ENCODE assay signal across 15 cellular contexts in genomic region chr10:94193466-94193924, GRCh38.
A peak's percentile ranks its signal among the peaks of the same experiment; 100 is the strongest.
DNase-seq lines count a peak whose midpoint lies in the region; ATAC-seq and TF ChIP-seq lines count a peak whose summit lies in the region.
"Had no signal": no experiment of that assay in that cellular context is flagged by ENCODE, and none has a peak within 500 bp of the region (broad histone marks: within the 10 kb centered on the region; RNA-seq: fewer than 3 reads in every experiment).

No MANE protein-coding gene starts in this region.

- no peak for TF ChIP-seq POLR2A in esophagus squamous epithelium (IDR thresholded peaks at IDR 0.05)

- POLR2A ChIA-PET in HEK293T (lab: Yijun Ruan, JAX): no interaction called here

- H3K27ac Mint-ChIP-seq in activated T-cell treated with anti-CD3 and anti-CD28 coated beads, Interleukin-2, amount 50 U/mL, for 72 hours: no peak overlapping the region
- H3K27ac Mint-ChIP-seq: IgD-negative memory B cell had no signal

- H3K4me1 ChIP-seq in mesodermal cell (ENCODE audit: control insufficient read depth, insufficient read depth, low read length, poor library complexity, severe bottlenecking) (peaks cover 11% of the 10 kb centered on the region), esophagus squamous epithelium (peaks cover 0 to 18% (median 0%) of the 10 kb centered on the region in 3 donors)
- H3K4me1 ChIP-seq: SJCRH30, upper lobe of left lung had no signal

- no peaks in the 10 kb centered on the region for H3K36me3 Mint-ChIP-seq in activated T-cell treated with anti-CD3 and anti-CD28 coated beads, Interleukin-2, amount 50 U/mL, for 72 hours (ENCODE audit: insufficient read depth in 2 of 2)
- H3K36me3 Mint-ChIP-seq: IgD-negative memory B cell had no signal

- WGBS in mesodermal cell (ENCODE audit: insufficient coverage in 2 of 2), 2 experiments: 19 to 30% methylated on average over 2 of the region's 4 CpGs
- WGBS in esophagus squamous epithelium, 2 donors: 31 to 44% methylated on average over 4 of the region's 4 CpGs

- H3K27me3 ChIP-seq in esophagus squamous epithelium: no peaks in the 10 kb centered on the region
- H3K27me3 ChIP-seq: SJCRH30, upper lobe of left lung had no signal

- peaks cover 7% of the 10 kb centered on the region for H3K27me3 Mint-ChIP-seq in activated T-cell treated with anti-CD3 and anti-CD28 coated beads, Interleukin-2, amount 50 U/mL, for 72 hours (ENCODE audit: low read depth)

- ATAC-seq in activated T-cell treated with anti-CD3 and anti-CD28 coated beads, Interleukin-2, amount 50 U/mL, for 72 hours (replicated peaks in 1 of 2): no peak
- no peak for ATAC-seq in GM18519 (IDR thresholded peaks at IDR 0.05; ENCODE audit: low FRiP score, unreplicated experiment)

- no peak for TF ChIP-seq CTCF in esophagus squamous epithelium (IDR thresholded peaks at IDR 0.05)

- H3K4me3 ChIP-seq in mesodermal cell (ENCODE audit: extremely low read depth, insufficient read depth, low read length, poor library complexity, severe bottlenecking) (no peak overlapping the region), esophagus squamous epithelium (no peak overlapping the region)
- H3K4me3 ChIP-seq: SJCRH30, upper lobe of left lung had no signal

- H3K27ac ChIP-seq in mesodermal cell (ENCODE audit: low read depth, low read length, severe bottlenecking) (peak overlapping the region; percentile 36), esophagus squamous epithelium (peak overlapping the region in 1 of 4 donors; percentile 49)
- H3K27ac ChIP-seq: epithelial cell of prostate, SJCRH30, upper lobe of left lung, WERI-Rb-1 had no signal

- H3K4me1 Mint-ChIP-seq in activated T-cell treated with anti-CD3 and anti-CD28 coated beads, Interleukin-2, amount 50 U/mL, for 72 hours (ENCODE audit: low read depth): no peaks in the 10 kb centered on the region
- H3K4me1 Mint-ChIP-seq: IgD-negative memory B cell had no signal

- intact Hi-C loops in esophagus squamous epithelium (cut with DNase I): no loop called here

- no peak overlapping the region for H3K4me3 Mint-ChIP-seq in activated T-cell treated with anti-CD3 and anti-CD28 coated beads, Interleukin-2, amount 50 U/mL, for 72 hours
- H3K4me3 Mint-ChIP-seq: IgD-negative memory B cell had no signal

- H3K9me3 ChIP-seq in mesodermal cell (ENCODE audit: control insufficient read depth, low read length): no peaks in the 10 kb centered on the region
- no peaks in the 10 kb centered on the region for H3K9me3 ChIP-seq in esophagus squamous epithelium
- H3K9me3 ChIP-seq: SJCRH30, upper lobe of left lung had no signal

- H3K36me3 ChIP-seq in mesodermal cell (ENCODE audit: control insufficient read depth, insufficient read depth, low read length): no peaks in the 10 kb centered on the region
- H3K36me3 ChIP-seq in esophagus squamous epithelium: no peaks in the 10 kb centered on the region
- H3K36me3 ChIP-seq: SJCRH30, upper lobe of left lung, WERI-Rb-1 had no signal

- CTCF ChIA-PET in HEK293T (lab: Yijun Ruan, JAX): no interaction called here

- no peaks in the 10 kb centered on the region for H3K9me3 Mint-ChIP-seq in activated T-cell treated with anti-CD3 and anti-CD28 coated beads, Interleukin-2, amount 50 U/mL, for 72 hours

- DNase-seq in A172 (ENCODE audit: low spot score) (peak; percentile 40), HEK293T (ENCODE audit: extremely low spot score) (peak; percentile 53), dedifferentiated amniotic fluid mesenchymal stem cell (ENCODE audit: extremely low spot score) (peak; percentile 47), esophagus squamous epithelium (lab: John Stamatoyannopoulos, UW) (no peak)
- DNase-seq in activated T-cell treated with anti-CD3 and anti-CD28 coated beads, Interleukin-2, amount 50 U/mL, for 72 hours: no peak
- DNase-seq in activated CD4-positive, alpha-beta T cell treated with anti-CD3 and anti-CD28 coated beads for 48 hours: no peak
- DNase-seq: DND-41, NCI-H187, upper lobe of left lung, WERI-Rb-1 had no signal

TF ChIP-seq in HEK293T, 16 proteins besides CTCF, POLR2A, EP300 and RAD21:
- no peak for TF ChIP-seq ARNT (IDR thresholded peaks at IDR 0.05)
- TF ChIP-seq SUZ12 (IDR thresholded peaks at IDR 0.05): no peak
- no peak for TF ChIP-seq PKNOX1 (IDR thresholded peaks at IDR 0.05)
- TF ChIP-seq L3MBTL2 (conservative IDR thresholded peaks at IDR 0.05): no peak
- TF ChIP-seq NFRKB (IDR thresholded peaks at IDR 0.05): no peak
- TF ChIP-seq SP1 (IDR thresholded peaks at IDR 0.05): no peak
- no peak for TF ChIP-seq HDGF (IDR thresholded peaks at IDR 0.05; ENCODE audit: borderline replicate concordance)
- TF ChIP-seq FOXM1 (IDR thresholded peaks at IDR 0.05; ENCODE audit: borderline replicate concordance): no peak
- no peak for TF ChIP-seq FOXA1 (IDR thresholded peaks at IDR 0.05)
- TF ChIP-seq LEF1 (IDR thresholded peaks at IDR 0.05; ENCODE audit: borderline replicate concordance): no peak
- no peak for TF ChIP-seq CTBP1 (IDR thresholded peaks at IDR 0.05; ENCODE audit: borderline replicate concordance)
- TF ChIP-seq ELF4 (IDR thresholded peaks at IDR 0.05): no peak
- no peak for TF ChIP-seq TARDBP (IDR thresholded peaks at IDR 0.05)
- no peak for TF ChIP-seq FOXK2 (IDR thresholded peaks at IDR 0.05)
- no peak for TF ChIP-seq BHLHE40 (IDR thresholded peaks at IDR 0.05; ENCODE audit: borderline replicate concordance)
- TF ChIP-seq ZNF384 (IDR thresholded peaks at IDR 0.05): no peak

Comparison
In these comparisons a context has a peak if more than half of its experiments do, and no peak if none do; other contexts are left out.
1. DNase-seq: peak in A172 (single experiment), HEK293T (single experiment) and dedifferentiated amniotic fluid mesenchymal stem cell (single experiment); none in activated T-cell treated with anti-CD3 and anti-CD28 coated beads, Interleukin-2, amount 50 U/mL, for 72 hours (0 of 2), activated CD4-positive, alpha-beta T cell treated with anti-CD3 and anti-CD28 coated beads for 48 hours (single experiment) and esophagus squamous epithelium (single experiment).